In genomic region chr2:148989882-148990493, GRCh38 we compare ENCODE assay signal across 1 cellular context.
TF ChIP-seq lines count a peak whose summit lies in the region.

No MANE protein-coding gene starts in this region.

TF ChIP-seq in WTC11, 78 proteins besides CTCF, POLR2A, EP300 and RAD21 (continued from another document):
- no peak for TF ChIP-seq ZNF532 (CRISPR knock-in tag; IDR thresholded peaks at IDR 0.05; ENCODE audit: borderline replicate concordance)
- TF ChIP-seq ZNF121 (CRISPR knock-in tag; IDR thresholded peaks at IDR 0.05): no peak
- no peak for TF ChIP-seq TEAD4 (CRISPR knock-in tag; IDR thresholded peaks at IDR 0.05)
- no peak for TF ChIP-seq MYBL2 (CRISPR knock-in tag; IDR thresholded peaks at IDR 0.05)
- no peak for TF ChIP-seq TEAD1 (CRISPR knock-in tag; IDR thresholded peaks at IDR 0.05)
